Comparison of ENCODE assay signal across 25 cellular contexts in the genomic region with DNA sequence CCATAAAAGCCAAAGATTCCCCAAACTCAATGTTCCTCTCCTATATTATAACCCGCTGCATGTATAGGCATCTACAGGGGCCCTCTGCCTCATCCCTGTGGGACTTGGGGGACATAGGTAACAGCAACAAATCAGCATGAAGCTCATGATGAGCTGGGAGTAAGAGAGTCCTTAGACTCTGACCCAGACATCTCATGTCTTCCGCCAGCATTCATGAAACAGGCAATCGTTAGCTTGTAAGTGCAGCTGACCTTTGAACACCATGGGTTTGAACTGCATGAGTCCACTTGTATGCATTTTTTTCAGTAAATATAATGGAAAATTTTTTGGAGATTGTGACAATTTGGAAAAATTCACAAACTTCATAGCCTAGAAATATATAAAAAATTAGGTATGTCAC.
"Had no signal": no experiment of that assay in that cellular context is flagged by ENCODE, and none has a peak within 500 bp of the region (broad histone marks: within the 10 kb centered on the region; RNA-seq: fewer than 3 reads in every experiment).

No MANE protein-coding gene starts in this region.

- H3K9me3 ChIP-seq: esophagus muscularis mucosa, heart left ventricle, left ventricle myocardium inferior, pancreas, prostate gland, spleen, testis had no signal

- H3K27me3 ChIP-seq: esophagus muscularis mucosa, heart left ventricle, pancreas, spleen, testis had no signal

- H3K4me3 ChIP-seq: esophagus muscularis mucosa, heart left ventricle, left ventricle myocardium inferior, lung, pancreas, prostate gland, spleen, testis had no signal

- H3K36me3 ChIP-seq: esophagus muscularis mucosa, heart left ventricle, left ventricle myocardium inferior, pancreas, prostate gland, spleen had no signal

- H3K27ac ChIP-seq: esophagus muscularis mucosa, foreskin keratinocyte, heart left ventricle, left ventricle myocardium inferior, pancreas, prostate gland, spleen, testis, VCaP had no signal

- DNase-seq: activated CD4-positive, alpha-beta memory T cell treated with anti-CD3 and anti-CD28 coated beads for 36 hours; activated CD4-positive, alpha-beta T cell treated with anti-CD3 and anti-CD28 coated beads, Interleukin-2, amount 10 ng/mL, durations not matched to agents 24 days and 14 days; activated CD8-positive, alpha-beta memory T cell treated with anti-CD3 and anti-CD28 coated beads, Interleukin-2, amount 50 U/mL, for 48 hours; activated naive CD4-positive, alpha-beta T cell; activated T-cell treated with anti-CD3 and anti-CD28 coated beads, Interleukin-2, amount 50 U/mL, for 48 hours; dermis blood vessel endothelial cell; effector CD4-positive, alpha-beta T cell; heart left ventricle; kidney glomerular epithelial cell; left ventricle myocardium inferior; naive thymus-derived CD8-positive, alpha-beta T cell; nucleus accumbens; pancreas; retina; spleen; stimulated activated naive CD4-positive, alpha-beta T cell treated with Interleukin-2 at 50 U/mL for 16 hours; SW 1271; T-helper 9 cell; testis had no signal

- ATAC-seq: activated naive CD4-positive, alpha-beta T cell treated with anti-CD3 and anti-CD28 coated beads, Interleukin-2, amount 50 U/mL, for 72 hours; foreskin keratinocyte; heart left ventricle; naive thymus-derived CD8-positive, alpha-beta T cell; pancreas had no signal

- H3K4me1 ChIP-seq: esophagus muscularis mucosa, heart left ventricle, left ventricle myocardium inferior, prostate gland, testis had no signal
